ENCODE assay signal across 23 cellular contexts in the genomic region with DNA sequence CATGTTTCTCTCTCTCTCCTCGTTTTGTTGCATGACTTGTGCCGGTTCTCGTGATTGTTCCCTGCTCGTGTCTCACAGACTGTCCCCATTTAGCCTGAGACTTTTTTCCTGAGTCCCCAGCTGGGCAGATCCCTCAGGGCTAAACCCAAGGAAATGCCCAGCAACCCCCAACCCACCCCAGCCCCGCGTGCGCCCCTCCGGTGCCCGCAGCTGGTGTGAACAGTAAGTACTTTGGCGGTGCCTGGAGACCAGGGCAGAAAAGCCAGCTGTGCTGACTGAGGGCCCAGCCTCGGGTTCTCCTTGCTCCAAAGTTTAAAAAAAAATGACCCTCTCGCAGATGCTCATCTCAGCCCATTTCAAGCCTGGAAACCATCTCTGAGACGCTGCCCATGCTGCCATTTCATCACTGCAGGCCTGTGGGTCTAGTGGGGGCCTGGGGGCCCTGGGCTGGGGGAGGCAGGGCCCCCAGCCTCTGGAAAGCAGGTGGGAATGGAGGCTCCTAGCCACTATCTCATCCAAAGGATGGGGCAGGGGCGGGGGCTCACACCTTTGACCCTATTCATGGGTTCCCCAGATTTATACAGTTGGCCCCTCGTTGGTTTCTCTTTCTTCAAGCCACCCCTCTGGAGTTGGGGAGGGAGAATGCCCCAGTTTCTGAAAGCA. TPM values are rescaled to one million over a fixed set of nuclear protein-coding genes. Genes with fewer than 3 reads are reported as not detected.
DNase-seq lines count a peak whose midpoint lies in the region; ATAC-seq and TF ChIP-seq lines count a peak whose summit lies in the region.
"Had no signal": no experiment of that assay in that cellular context is flagged by ENCODE, and none has a peak within 500 bp of the region (broad histone marks: within the 10 kb centered on the region; RNA-seq: fewer than 3 reads in every experiment).

No MANE protein-coding gene starts in this region.

- no peaks in the 10 kb centered on the region for H3K9me3 ChIP-seq in BLaER1
- H3K9me3 ChIP-seq: A549, HAP-1 had no signal

- H3K27ac Mint-ChIP-seq in brain (peak overlapping the region in 3 of 5 experiments; percentile 7 to 31 (median 9)), neural crest cell (ENCODE audit: unreplicated experiment) (peak overlapping the region; percentile 1)
- H3K27ac Mint-ChIP-seq: CD4-positive, alpha-beta T cell; HFFc6 had no signal

- no peak overlapping the region for H3K4me3 ChIP-seq in BLaER1
- H3K4me3 ChIP-seq: A549, HAP-1 had no signal

- peak overlapping the region; percentile 64 for H3K4me2 ChIP-seq in BLaER1
- H3K4me2 ChIP-seq: A549 had no signal

- TF ChIP-seq CTCF in brain (conservative IDR thresholded peaks at IDR 0.05) (no peak), neural crest cell (conservative IDR thresholded peaks at IDR 0.05) (no peak)

- ATAC-seq in HG02642 (IDR thresholded peaks at IDR 0.05; ENCODE audit: poor library complexity, unreplicated experiment): no peak
- ATAC-seq: A549 had no signal

- H3K4me3 Mint-ChIP-seq in brain: no peak overlapping the region
- H3K4me3 Mint-ChIP-seq in neural crest cell: no peak overlapping the region
- H3K4me3 Mint-ChIP-seq: CD14-positive monocyte; CD4-positive, alpha-beta T cell; HFFc6 had no signal

- peaks cover 23% of the 10 kb centered on the region for H3K4me1 ChIP-seq in BLaER1
- H3K4me1 ChIP-seq: A549, HAP-1 had no signal

- H3K9me3 Mint-ChIP-seq in brain (no peaks in the 10 kb centered on the region), neural crest cell (no peaks in the 10 kb centered on the region)
- H3K9me3 Mint-ChIP-seq: CD4-positive, alpha-beta T cell; HFFc6 had no signal

- H4K20me1 ChIP-seq in BLaER1: no peaks in the 10 kb centered on the region

- peaks cover 22% of the 10 kb centered on the region for H3K4me1 Mint-ChIP-seq in brain
- H3K4me1 Mint-ChIP-seq in neural crest cell: peaks cover 8% of the 10 kb centered on the region
- H3K4me1 Mint-ChIP-seq: CD14-positive monocyte had no signal

- H3K36me3 Mint-ChIP-seq in brain (peaks cover 31% of the 10 kb centered on the region), neural crest cell (ENCODE audit: low read depth) (peaks cover 6% of the 10 kb centered on the region)
- H3K36me3 Mint-ChIP-seq: CD14-positive monocyte had no signal

- no peak overlapping the region for H3K9ac ChIP-seq in BLaER1

- no peak for DNase-seq in neural crest cell (ENCODE audit: low read depth, low spot score)
- peak; percentile 74 for DNase-seq in posterior vena cava (ENCODE audit: low spot score)
- no peak for DNase-seq in NCI-H1417 (lab: John Stamatoyannopoulos, UW)
- no peak for DNase-seq in NCI-H1105 (lab: John Stamatoyannopoulos, UW)
- DNase-seq: 8988T; ACHN; Calu3; CD4-positive, alpha-beta T cell; COR-L47; DMS53; DMS79 treated with DMSO at 0.1 percent for 48 hours; GF-D8; GOT3; HFFc6 had no signal

- no peaks in the 10 kb centered on the region for H3K27me3 ChIP-seq in BLaER1

- H3K27ac ChIP-seq in BLaER1: peak overlapping the region; percentile 58; the same call in 1 of the 2 replicates
- H3K27ac ChIP-seq: A549 had no signal

- H3K27me3 Mint-ChIP-seq in brain (no peaks in the 10 kb centered on the region), neural crest cell (ENCODE audit: low read depth) (no peaks in the 10 kb centered on the region)
- H3K27me3 Mint-ChIP-seq: CD4-positive, alpha-beta T cell had no signal

- intact Hi-C loops in posterior vena cava (cut with DNase I): no loop called here

- H3K36me3 ChIP-seq in BLaER1: no peaks in the 10 kb centered on the region
- H3K36me3 ChIP-seq: HAP-1 had no signal

RNA-seq across cellular contexts. Expression of gene KCNC1, which starts 41.8 kb away (rescaled TPM):
- polyA plus RNA-seq in brain (ENCODE audit: insufficient read depth, low read depth, low replicate concordance): 18.9 TPM
- 10.2 and 10.9 TPM in 2 replicates for total RNA-seq in neural crest cell
- total RNA-seq in posterior vena cava: not detected
- total RNA-seq: CD4-positive, alpha-beta T cell; HFFc6 had no signal
- polyA plus RNA-seq: BJ, CD14-positive monocyte had no signal

RNA-seq across cellular contexts. Expression of gene MYOD1, which starts 57.0 kb away (rescaled TPM):
- polyA plus RNA-seq in brain (ENCODE audit: insufficient read depth, low read depth, low replicate concordance): not detected
- total RNA-seq in neural crest cell: not detected in 2 replicates
- not detected for total RNA-seq in posterior vena cava
- total RNA-seq: Calu3; CD4-positive, alpha-beta T cell; Daoy; G401; HFFc6 had no signal
- polyA plus RNA-seq: A549, BJ, CD14-positive monocyte had no signal

Comparison
In these comparisons a context has a peak if more than half of its experiments do, and no peak if none do; other contexts are left out.
1. RNA of gene KCNC1, which starts 41.8 kb away (total RNA-seq): 10.2 to 10.9 TPM in neural crest cell; not detected in posterior vena cava; every median in the first group is over 10 times any median in the second.